Comparison of ENCODE assay signal across 8 cellular contexts in genomic region chr2:64606495-64607363, GRCh38. TPM values are rescaled to one million over a fixed set of nuclear protein-coding genes. Genes with fewer than 3 reads are reported as not detected.
DNase-seq lines count a peak whose midpoint lies in the region; ATAC-seq and TF ChIP-seq lines count a peak whose summit lies in the region.

No MANE protein-coding gene starts in this region.

- no peak overlapping the region for H3K27ac ChIP-seq in HUES64 (ENCODE audit: low read depth, low read length)

- intact Hi-C loops in Calu3 (cut with micrococcal nuclease; ENCODE audit: unreplicated experiment): no loop called here
- intact Hi-C loops in activated CD8-positive, alpha-beta T cell treated with anti-CD3 and anti-CD28 coated beads for 36 hours (cut with micrococcal nuclease): loop anchor here (5.0 kb wide), 1 partner anchor 36 kb away; no protein-coding TSS in a partner anchor
- intact Hi-C loops in natural killer cell (cut with micrococcal nuclease): loop anchor here (2.0 to 5.0 kb wide), 4 partner anchors 38 to 146 kb away; partner anchors contain the start of gene AFTPH

- DNase-seq in Calu3 (peak; percentile 87), epithelial cell of proximal tubule (ENCODE audit: low read depth) (peak; percentile 67), natural killer cell (peak; percentile 82), NCI-H2196 treated with DMSO at 0.1 percent for 48 hours (lab: John Stamatoyannopoulos, UW; ENCODE audit: unreplicated experiment) (no peak)
- peak; percentile 99 for DNase-seq in activated CD8-positive, alpha-beta T cell treated with anti-CD3 and anti-CD28 coated beads for 36 hours

- H3K4me3 ChIP-seq in HUES64 (ENCODE audit: low read length): peak overlapping the region; percentile 25; the same call in 1 of the 2 replicates
- H3K4me3 ChIP-seq in epithelial cell of proximal tubule (ENCODE audit: low read depth, low read length): no peak overlapping the region

- H3K9me3 Mint-ChIP-seq in Calu3 (ENCODE audit: low read depth, unreplicated experiment): peaks cover 4% of the 10 kb centered on the region
- no peaks in the 10 kb centered on the region for H3K9me3 Mint-ChIP-seq in activated CD8-positive, alpha-beta T cell treated with anti-CD3 and anti-CD28 coated beads for 36 hours
- no peaks in the 10 kb centered on the region for H3K9me3 Mint-ChIP-seq in natural killer cell
- H3K9me3 Mint-ChIP-seq in stimulated activated naive CD8-positive, alpha-beta T cell treated with anti-CD3 and anti-CD28 coated beads, Interleukin-15, Interleukin-2, amounts not matched to agents 100 ng/mL and 50 ng/mL, for 24 hours: no peaks in the 10 kb centered on the region

- peaks cover 20% of the 10 kb centered on the region for H3K27me3 ChIP-seq in HUES64 (ENCODE audit: insufficient read depth, low read length)

- peak; percentile 83 for ATAC-seq in GM21423 (IDR thresholded peaks at IDR 0.05; ENCODE audit: unreplicated experiment)
- peak; percentile 92 for ATAC-seq in activated CD8-positive, alpha-beta T cell treated with anti-CD3 and anti-CD28 coated beads for 36 hours
- peak; percentile 89 to 96 (median 91) for ATAC-seq in natural killer cell

- H3K36me3 Mint-ChIP-seq in Calu3 (ENCODE audit: insufficient read depth, unreplicated experiment) (peaks cover 29% of the 10 kb centered on the region), natural killer cell (no peaks in the 10 kb centered on the region)
- no peaks in the 10 kb centered on the region for H3K36me3 Mint-ChIP-seq in activated CD8-positive, alpha-beta T cell treated with anti-CD3 and anti-CD28 coated beads for 36 hours (ENCODE audit: low read depth)
- no peaks in the 10 kb centered on the region for H3K36me3 Mint-ChIP-seq in stimulated activated naive CD8-positive, alpha-beta T cell treated with anti-CD3 and anti-CD28 coated beads, Interleukin-15, Interleukin-2, amounts not matched to agents 100 ng/mL and 50 ng/mL, for 24 hours (ENCODE audit: low read depth)

- no peak overlapping the region for H3K9ac ChIP-seq in HUES64 (ENCODE audit: low read depth, low read length)

- 56% methylated on average over 20 of the region's 21 CpGs for WGBS in HUES64

- H3K27me3 Mint-ChIP-seq in Calu3 (ENCODE audit: unreplicated experiment) (no peaks in the 10 kb centered on the region), natural killer cell (ENCODE audit: low read depth in 2 of 2) (no peaks in the 10 kb centered on the region)
- no peaks in the 10 kb centered on the region for H3K27me3 Mint-ChIP-seq in activated CD8-positive, alpha-beta T cell treated with anti-CD3 and anti-CD28 coated beads for 36 hours
- H3K27me3 Mint-ChIP-seq in stimulated activated naive CD8-positive, alpha-beta T cell treated with anti-CD3 and anti-CD28 coated beads, Interleukin-15, Interleukin-2, amounts not matched to agents 100 ng/mL and 50 ng/mL, for 24 hours: no peaks in the 10 kb centered on the region

- CTCF ChIA-PET in Calu3 (lab: Charles Lee): interaction anchor here (0.6 to 2.0 kb wide), 11 partner anchors 12 to 554 kb away, joined by 3 to 8 read pairs (median 3); no protein-coding TSS in a partner anchor
- CTCF ChIA-PET in activated CD8-positive, alpha-beta T cell treated with anti-CD3 and anti-CD28 coated beads for 36 hours (lab: Charles Lee): interaction anchor here (0.7 to 4.0 kb wide), 22 partner anchors 9 to 275 kb away, joined by 3 to 42 read pairs (median 5); no protein-coding TSS in a partner anchor

- H3K36me3 ChIP-seq in HUES64 (ENCODE audit: insufficient read depth, low read length): no peaks in the 10 kb centered on the region

- no peak for TF ChIP-seq CTCF in Calu3 (IDR thresholded peaks at IDR 0.05; ENCODE audit: unreplicated experiment)
- no peak for TF ChIP-seq CTCF in activated CD8-positive, alpha-beta T cell treated with anti-CD3 and anti-CD28 coated beads for 36 hours (IDR thresholded peaks at IDR 0.05)
- no peak for TF ChIP-seq CTCF in epithelial cell of proximal tubule (conservative IDR thresholded peaks at IDR 0.05; ENCODE audit: low read depth, low read length)
- no peak for TF ChIP-seq CTCF in natural killer cell (IDR thresholded peaks at IDR 0.05)

- peak overlapping the region; percentile 60 for H3K4me3 Mint-ChIP-seq in Calu3 (ENCODE audit: low read depth, unreplicated experiment)
- peak overlapping the region; percentile 60 for H3K4me3 Mint-ChIP-seq in activated CD8-positive, alpha-beta T cell treated with anti-CD3 and anti-CD28 coated beads for 36 hours
- peak overlapping the region; percentile 74 for H3K4me3 Mint-ChIP-seq in natural killer cell
- peak overlapping the region; percentile 44 for H3K4me3 Mint-ChIP-seq in stimulated activated naive CD8-positive, alpha-beta T cell treated with anti-CD3 and anti-CD28 coated beads, Interleukin-15, Interleukin-2, amounts not matched to agents 100 ng/mL and 50 ng/mL, for 24 hours

- TSS peak; percentile 91 for BruUV-seq in Calu3 (replicated peaks; lab: Mats Ljungman, UMichigan)

- peak overlapping the region; percentile 81 for H3K27ac Mint-ChIP-seq in Calu3 (ENCODE audit: unreplicated experiment)
- peak overlapping the region; percentile 93 for H3K27ac Mint-ChIP-seq in activated CD8-positive, alpha-beta T cell treated with anti-CD3 and anti-CD28 coated beads for 36 hours
- H3K27ac Mint-ChIP-seq in natural killer cell: peak overlapping the region; percentile 85 to 89
- peak overlapping the region; percentile 87 for H3K27ac Mint-ChIP-seq in stimulated activated naive CD8-positive, alpha-beta T cell treated with anti-CD3 and anti-CD28 coated beads, Interleukin-15, Interleukin-2, amounts not matched to agents 100 ng/mL and 50 ng/mL, for 24 hours

- H3K9me3 ChIP-seq in HUES64 (ENCODE audit: insufficient read depth, low read depth, low read length): 0 out of 2 replicates have a peak, but pooled peaks cover 4% of the 10 kb centered on the region

- H3K4me1 Mint-ChIP-seq in Calu3 (ENCODE audit: low read depth, unreplicated experiment) (peaks cover 33% of the 10 kb centered on the region), natural killer cell (peaks cover 19 to 28% of the 10 kb centered on the region in 2 donors)
- H3K4me1 Mint-ChIP-seq in activated CD8-positive, alpha-beta T cell treated with anti-CD3 and anti-CD28 coated beads for 36 hours (ENCODE audit: low read depth): peaks cover 22% of the 10 kb centered on the region
- peaks cover 32% of the 10 kb centered on the region for H3K4me1 Mint-ChIP-seq in stimulated activated naive CD8-positive, alpha-beta T cell treated with anti-CD3 and anti-CD28 coated beads, Interleukin-15, Interleukin-2, amounts not matched to agents 100 ng/mL and 50 ng/mL, for 24 hours (ENCODE audit: low read depth)

- POLR2A ChIA-PET in activated CD8-positive, alpha-beta T cell treated with anti-CD3 and anti-CD28 coated beads for 36 hours (lab: Charles Lee): interaction anchor here (0.6 to 5.6 kb wide), 9 partner anchors 9 to 266 kb away, joined by 3 to 34 read pairs (median 4); partner anchors contain the start of genes AFTPH and SERTAD2

- no peaks in the 10 kb centered on the region; the same call in 1 of the 2 replicates for H3K4me1 ChIP-seq in HUES64 (ENCODE audit: insufficient read depth, low read length)

RNA-seq across cellular contexts. Expression of gene SERTAD2, which starts 47.0 kb away (rescaled TPM):
- 19.2 and 19.4 TPM in 2 replicates for total RNA-seq in Calu3 (2022)
- 5.4 TPM for polyA plus RNA-seq in HUES64 (2013, experiment 1 of 2)
- 8.2 TPM for polyA plus RNA-seq in HUES64 (2013, experiment 2 of 2)
- total RNA-seq in activated CD8-positive, alpha-beta T cell treated with anti-CD3 and anti-CD28 coated beads for 36 hours: 10 to 100 TPM; 31.2 to 33.9 TPM
- 16.9 and 20.9 TPM in 2 replicates for total RNA-seq in epithelial cell of proximal tubule
- total RNA-seq in natural killer cell: 10 to 100 TPM; 45.6 to 71.2 (median 55.8) TPM
